28 cellular contexts compared by ENCODE assay signal in genomic region chrX:71509289-71509688, GRCh38.
"Had no signal": no experiment of that assay in that cellular context is flagged by ENCODE, and none has a peak within 500 bp of the region (broad histone marks: within the 10 kb centered on the region; RNA-seq: fewer than 3 reads in every experiment).

No MANE protein-coding gene starts in this region.

- H2AFZ ChIP-seq: neural progenitor cell, parathyroid adenoma had no signal

- H3K9me3 ChIP-seq: ovary, psoas muscle, suprapubic skin, testis, tibial artery, transverse colon, upper lobe of right lung, uterus had no signal

- H3K36me3 ChIP-seq: neural progenitor cell, ovary, spleen, suprapubic skin, tibial artery, transverse colon, upper lobe of right lung, uterus had no signal

- ATAC-seq: natural killer cell; psoas muscle; right cardiac atrium; sciatic nerve; stimulated activated memory B cell treated with anti-CD40 and anti-IgM and Interleukin-4, amounts not matched to agents 10 μg/mL and 1 μg/mL and 100 μg/mL, for 72 hours; stimulated activated naive CD8-positive, alpha-beta T cell treated with anti-CD3 and anti-CD28 coated beads, Interleukin-15, amount 100 ng/mL, for 72 hours; stimulated activated naive CD8-positive, alpha-beta T cell treated with anti-CD3 and anti-CD28 coated beads, Interleukin-15, Interleukin-2, amounts not matched to agents 100 U/mL and 50 U/mL, for 24 hours; upper lobe of right lung had no signal

- H3K27ac ChIP-seq: neural progenitor cell, ovary, parathyroid adenoma, psoas muscle, skin epidermis, spleen, suprapubic skin, testis, tibial artery, transverse colon, upper lobe of right lung, uterus had no signal

- H3K27me3 ChIP-seq: neural progenitor cell, ovary, spleen, suprapubic skin, testis, tibial artery, transverse colon, upper lobe of right lung, uterus had no signal

- H3K79me2 ChIP-seq: parathyroid adenoma had no signal

- H3K4me1 ChIP-seq: neural progenitor cell, parathyroid adenoma, psoas muscle, spleen, suprapubic skin, testis, tibial artery, transverse colon, upper lobe of right lung, uterus had no signal

- H3K4me2 ChIP-seq: neural progenitor cell, smooth muscle cell had no signal

- H3K4me3 ChIP-seq: neural progenitor cell, ovary, psoas muscle, skin epidermis, smooth muscle cell, spleen, suprapubic skin, testis, tibial artery, transverse colon, upper lobe of right lung, uterus had no signal

- H3K9ac ChIP-seq: neural progenitor cell, parathyroid adenoma had no signal

- DNase-seq: natural killer cell; occipital lobe; ovary; posterior cingulate gyrus; psoas muscle; right cardiac atrium; spleen; stimulated activated CD4-positive, alpha-beta T cell treated with anti-CD3 and anti-CD28 coated beads, Interleukin-12 subunit alpha, Interleukin-12 subunit beta, amount 100 ng/mL, for 4 hours; stimulated activated CD4-positive, alpha-beta T cell treated with anti-CD3 and anti-CD28 coated beads, Interleukin-1b, Interleukin-23, amount 100 ng/mL, for 48 hours; stimulated activated CD4-positive, alpha-beta T cell treated with anti-CD3 and anti-CD28 coated beads, Interleukin-4, amount 100 ng/mL, for 1 hour; stimulated activated CD4-positive, alpha-beta T cell treated with anti-CD3 and anti-CD28 coated beads, Interleukin-4, amount 100 ng/mL, for 4 hours; stimulated activated CD8-positive, alpha-beta memory T cell treated with anti-CD3 and anti-CD28 coated beads, Interleukin-4, amount 100 ng/mL, for 48 hours; stimulated activated naive CD4-positive, alpha-beta T cell; stimulated activated naive CD8-positive, alpha-beta T cell treated with anti-CD3 and anti-CD28 coated beads, Interleukin-15, amount 100 ng/mL, for 72 hours; stimulated activated naive CD8-positive, alpha-beta T cell treated with anti-CD3 and anti-CD28 coated beads, Interleukin-15, Interleukin-2, amounts not matched to agents 100 U/mL and 50 U/mL, for 24 hours; substantia nigra; testis; tibial artery; transverse colon; upper lobe of right lung; uterus had no signal
